19 cellular contexts compared by ENCODE assay signal in genomic region chr17:80963812-80964211, GRCh38.
"Had no signal": no experiment of that assay in that cellular context is flagged by ENCODE, and none has a peak within 500 bp of the region (broad histone marks: within the 10 kb centered on the region; RNA-seq: fewer than 3 reads in every experiment).

No MANE protein-coding gene starts in this region.

- H3K36me3 ChIP-seq: pancreas had no signal

- H3K27ac ChIP-seq: dorsolateral prefrontal cortex, esophagus squamous epithelium, left ventricle myocardium inferior, lower lobe of right lung, pancreas, suprapubic skin, thyroid gland had no signal

- H3K4me2 ChIP-seq: smooth muscle cell had no signal

- H3K4me3 ChIP-seq: dorsolateral prefrontal cortex, esophagus squamous epithelium, left ventricle myocardium inferior, lower lobe of right lung, pancreas, smooth muscle cell, suprapubic skin, thyroid gland had no signal

- H3K9me3 ChIP-seq: esophagus squamous epithelium, left ventricle myocardium inferior, lower lobe of right lung, pancreas, suprapubic skin, thyroid gland had no signal

- H3K27me3 ChIP-seq: dorsolateral prefrontal cortex, pancreas, suprapubic skin, thyroid gland had no signal

- DNase-seq: central memory CD4-positive, alpha-beta T cell; cortex of kidney; dorsolateral prefrontal cortex; effector memory CD8-positive, alpha-beta T cell; esophagus squamous epithelium; foreskin fibroblast; left cardiac atrium; left ventricle myocardium inferior; lower lobe of right lung; mesenchymal stem cell; midbrain; naive thymus-derived CD4-positive, alpha-beta T cell; occipital lobe; stimulated activated CD4-positive, alpha-beta T cell treated with anti-CD3 and anti-CD28 coated beads, Interleukin-4, amount 100 ng/mL, for 24 hours; stimulated activated naive B cell treated with anti-CD40 and anti-IgM and Interleukin-4, amounts not matched to agents 10 μg/mL and 1 μg/mL and 100 μg/mL, for 72 hours; thyroid gland had no signal
